In the genomic region with DNA sequence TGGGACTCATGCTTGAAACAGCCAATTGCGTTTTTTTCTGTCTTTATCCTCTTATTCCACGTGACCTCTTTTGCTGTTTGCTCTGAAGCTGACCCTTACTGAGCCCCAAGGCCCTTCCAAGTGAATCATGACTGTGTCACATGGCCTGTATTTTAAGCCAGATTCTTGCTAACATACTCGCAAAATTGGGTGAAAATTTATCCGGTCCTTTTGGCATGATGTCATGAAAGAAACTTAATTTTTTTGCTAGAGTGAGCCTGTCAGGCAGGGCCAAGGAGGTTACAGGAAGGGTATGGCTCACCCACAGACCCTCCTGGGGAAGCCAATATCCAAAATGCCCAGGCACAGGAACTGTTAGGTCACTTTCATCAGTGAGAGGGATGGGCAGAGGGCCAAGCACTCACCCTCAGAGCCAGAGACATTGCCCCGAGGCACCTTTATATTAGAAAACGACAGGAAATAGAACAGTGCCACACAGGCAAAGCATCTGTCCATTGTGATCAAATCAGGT, we compare ENCODE assay signal across 15 cellular contexts.
DNase-seq lines count a peak whose midpoint lies in the region; ATAC-seq, FAIRE-seq and TF ChIP-seq lines count a peak whose summit lies in the region.
"Had no signal": no experiment of that assay in that cellular context is flagged by ENCODE, and none has a peak within 500 bp of the region (broad histone marks: within the 10 kb centered on the region; RNA-seq: fewer than 3 reads in every experiment).

No MANE protein-coding gene starts in this region.

- H2AK9ac ChIP-seq in IMR-90 (replicated peaks; ENCODE audit: low read depth, low read length, poor library complexity) = no peak overlapping the region

- H2BK5ac ChIP-seq in IMR-90 (ENCODE audit: low read depth, low read length, poor library complexity, severe bottlenecking) = no peak overlapping the region

- H3K36me3 Mint-ChIP-seq in astrocyte (ENCODE audit: low read depth, unreplicated experiment) (peaks cover 2% of the 10 kb centered on the region), chondrocyte (ENCODE audit: low read depth) (no peaks in the 10 kb centered on the region)

- H3K4me3 ChIP-seq in BLaER1 treated with 17β-estradiol and CSF1 and Interleukin-3, amounts not matched to agents 10 nM and 100 nM = no peak overlapping the region
- H3K4me3 ChIP-seq in IMR-90 (ENCODE audit: insufficient read depth, low read depth, low read length) (no peak overlapping the region), astrocyte (ENCODE audit: insufficient read depth, low read depth, low read length) (no peak overlapping the region), HepG2 (replicated peaks in 1 of 3; ENCODE audit: insufficient read depth in 1 of 3, low read depth in 2 of 3, low read length in 3 of 3) (no peak overlapping the region)
- H3K4me3 ChIP-seq: tibial artery had no signal

- no peak for TF ChIP-seq CTCF in IMR-90 (conservative IDR thresholded peaks at IDR 0.05; ENCODE audit: low read depth, low read length)
- TF ChIP-seq CTCF in astrocyte (IDR thresholded peaks at IDR 0.05; ENCODE audit: insufficient read depth, low read depth, low read length) = no peak
- TF ChIP-seq CTCF in HepG2 (CRISPR knock-in tag; IDR thresholded peaks at IDR 0.05) = no peak
- TF ChIP-seq CTCF in chondrocyte (IDR thresholded peaks at IDR 0.05) = no peak

- H2AFZ ChIP-seq in IMR-90 (replicated peaks; ENCODE audit: low read length, poor library complexity) = peak overlapping the region; percentile 81
- peak overlapping the region; percentile 47 for H2AFZ ChIP-seq in astrocyte (ENCODE audit: low read depth, low read length)
- H2AFZ ChIP-seq in HepG2 (ENCODE audit: low read length) = no peak overlapping the region

- intact Hi-C loops in IMR-90 (cut with micrococcal nuclease) = no loop called here
- intact Hi-C loops in HepG2 (cut with micrococcal nuclease; ENCODE audit: unreplicated experiment) = no loop called here

- CTCF ChIA-PET in IMR-90 (lab: Yijun Ruan, JAX) = no interaction called here
- CTCF ChIA-PET in HepG2 (lab: Yijun Ruan, JAX; ENCODE audit: low intra/inter-chr PET ratio, low total read pairs) = no interaction called here

- no peaks in the 10 kb centered on the region for H3K79me2 ChIP-seq in astrocyte (ENCODE audit: insufficient read depth, low read length)
- no peaks in the 10 kb centered on the region for H3K79me2 ChIP-seq in HepG2 (ENCODE audit: insufficient read depth, low read length)

- peak; percentile 72 for ATAC-seq in IMR-90 (ENCODE audit: low read depth)
- no peak for ATAC-seq in HepG2
- ATAC-seq in HG02798 (IDR thresholded peaks at IDR 0.05; ENCODE audit: poor library complexity, unreplicated experiment) = no peak
- ATAC-seq in HG03342 (IDR thresholded peaks at IDR 0.05; ENCODE audit: unreplicated experiment) = no peak

- H4K8ac ChIP-seq in IMR-90 (ENCODE audit: low read depth in 2 of 2, low read length in 2 of 2) = peak overlapping the region in 1 of 2 experiments; percentile 62; a peak in 2 of 4 replicates

- H3K27me3 Mint-ChIP-seq in astrocyte (ENCODE audit: low read depth, unreplicated experiment) (peaks cover 41% of the 10 kb centered on the region), chondrocyte (ENCODE audit: low read depth) (peaks cover 27% of the 10 kb centered on the region)

- H3K79me1 ChIP-seq in IMR-90 (ENCODE audit: low read depth in 1 of 2, low read length in 2 of 2) = no peaks in the 10 kb centered on the region

- H3K4me2 ChIP-seq in BLaER1 treated with 17β-estradiol and CSF1 and Interleukin-3, amounts not matched to agents 10 nM and 100 nM = peak overlapping the region in 8 of 11 experiments; percentile 27 to 77 (median 61); a peak in 15 of 22 replicates
- H3K4me2 ChIP-seq in IMR-90 (ENCODE audit: low read depth, low read length) (no peak overlapping the region), astrocyte (ENCODE audit: low read length) (peak overlapping the region; percentile 59), HepG2 (ENCODE audit: low read depth, low read length) (no peak overlapping the region)

- TF ChIP-seq POLR2A in IMR-90 (IDR thresholded peaks at IDR 0.05; ENCODE audit: low read depth, low read length) = no peak
- no peak for TF ChIP-seq POLR2A in HepG2 (IDR thresholded peaks at IDR 0.05; ENCODE audit: insufficient read depth in 1 of 2, low read depth in 2 of 2, low read length in 2 of 2)

- H3K56ac ChIP-seq in IMR-90 (ENCODE audit: extremely low read depth, insufficient read depth, low read length) = no peak overlapping the region

- POLR2A ChIA-PET in IMR-90 (lab: Charles Lee; ENCODE audit: unreplicated experiment) = no interaction called here
- POLR2A ChIA-PET in HepG2 (lab: Yijun Ruan, JAX) = no interaction called here

- dilution Hi-C loops in IMR-90 (cut with HindIII; ENCODE audit: low sequenced_read_pairs, unreplicated experiment) = no loop called here

- H2BK120ac ChIP-seq in IMR-90 (ENCODE audit: low read depth, low read length) = peak overlapping the region; percentile 38

- H2BK15ac ChIP-seq in IMR-90 (ENCODE audit: low read depth, low read length) = no peak overlapping the region

- FAIRE-seq in astrocyte (lab: Jason Lieb, UNC) = peak; percentile 75
- FAIRE-seq in HepG2 (lab: Jason Lieb, UNC) = no peak
- FAIRE-seq: H1 had no signal

- TF ChIP-seq EP300 in HepG2 (IDR thresholded peaks at IDR 0.05; ENCODE audit: low read depth in 2 of 2, low read length in 2 of 2) (no peak), HepG2 (CRISPR knock-in tag; IDR thresholded peaks at IDR 0.05; ENCODE audit: borderline replicate concordance) (no peak)

- no peak overlapping the region for H3K27ac Mint-ChIP-seq in astrocyte (ENCODE audit: unreplicated experiment)
- no peak overlapping the region for H3K27ac Mint-ChIP-seq in chondrocyte (ENCODE audit: unreplicated experiment)

- peaks cover 6% of the 10 kb centered on the region for H3K9me3 Mint-ChIP-seq in astrocyte (ENCODE audit: unreplicated experiment)
- H3K9me3 Mint-ChIP-seq in chondrocyte (ENCODE audit: low read depth) = peaks cover 4% of the 10 kb centered on the region

- H3K18ac ChIP-seq in IMR-90 (ENCODE audit: low read depth, low read length) = no peak overlapping the region

- DNase-seq in IMR-90 (peak; percentile 73), astrocyte (ENCODE audit: low read depth) (peak; percentile 40), HepG2 (ENCODE audit: low spot score) (no peak), chondrocyte (ENCODE audit: low spot score) (no peak)
- no peak for DNase-seq in stimulated activated CD4-positive, alpha-beta T cell treated with anti-CD3 and anti-CD28 coated beads, Interleukin-4, amount 100 ng/mL, for 4 hours
- DNase-seq: activated CD4-positive, CD25-positive, alpha-beta regulatory T cell; activated effector memory CD4-positive, alpha-beta T cell treated with anti-CD3 and anti-CD28 coated beads, Interleukin-2, amount 50 U/mL, for 16 hours; effector CD4-positive, alpha-beta T cell; NCI-H1048; tibial artery had no signal

- 40% methylated on average over 3 of the region's 6 CpGs; no CpG with 5 or more reads in 1 of the 2 experiments for WGBS in IMR-90 (ENCODE audit: extremely low coverage in 2 of 2, insufficient read length in 1 of 2), 2 experiments
- WGBS in HepG2 (ENCODE audit: low lambda C conversion rate) = 8% methylated on average over 6 of the region's 6 CpGs

- H2BK20ac ChIP-seq in IMR-90 (ENCODE audit: low read depth, low read length) = peak overlapping the region; percentile 53; the same call in 1 of the 2 replicates

- peaks cover 3% of the 10 kb centered on the region for H3K9me1 ChIP-seq in IMR-90 (ENCODE audit: insufficient read depth, low read length)

- H4K91ac ChIP-seq in IMR-90 (ENCODE audit: insufficient read depth, low read depth, low read length) = no peak overlapping the region

- peaks cover 0 to 52% (median 0%) of the 10 kb centered on the region in 11 experiments; a peak in 7 of 22 replicates for H3K36me3 ChIP-seq in BLaER1 treated with 17β-estradiol and CSF1 and Interleukin-3, amounts not matched to agents 10 nM and 100 nM
- H3K36me3 ChIP-seq in IMR-90 (ENCODE audit: control insufficient read depth, insufficient read depth, low read length) (no peaks in the 10 kb centered on the region), astrocyte (ENCODE audit: insufficient read depth, low read length) (no peaks in the 10 kb centered on the region), HepG2 (replicated peaks in 1 of 2; ENCODE audit: control insufficient read depth in 1 of 2, insufficient read depth in 2 of 2, low read length in 2 of 2) (no peaks in the 10 kb centered on the region)
- H3K36me3 ChIP-seq: tibial artery had no signal

- H3K27me3 ChIP-seq in BLaER1 treated with 17β-estradiol and CSF1 and Interleukin-3, amounts not matched to agents 10 nM and 100 nM = no peaks in the 10 kb centered on the region
- H3K27me3 ChIP-seq in IMR-90 (ENCODE audit: control insufficient read depth, insufficient read depth, low read length) = 0 out of 2 replicates have a peak, but pooled peaks cover 2% of the 10 kb centered on the region
- no peaks in the 10 kb centered on the region for H3K27me3 ChIP-seq in astrocyte (ENCODE audit: insufficient read depth, low read length)
- H3K27me3 ChIP-seq in HepG2 (ENCODE audit: control insufficient read depth in 1 of 2, insufficient read depth in 2 of 2, low read length in 2 of 2) = peaks cover 3 to 37% of the 10 kb centered on the region in 2 experiments; a peak in 3 of 5 replicates
- H3K27me3 ChIP-seq: neutrophil, tibial artery had no signal

- no peak overlapping the region for H3K14ac ChIP-seq in IMR-90 (replicated peaks; ENCODE audit: low read depth, low read length)

- TF ChIP-seq RAD21 in IMR-90 (IDR thresholded peaks at IDR 0.05; ENCODE audit: low read length) (no peak), HepG2 (CRISPR knock-in tag; IDR thresholded peaks at IDR 0.05) (no peak)

- H3K4me1 Mint-ChIP-seq in astrocyte (ENCODE audit: low read depth, unreplicated experiment) (peaks cover 1% of the 10 kb centered on the region), chondrocyte (ENCODE audit: low read depth) (peaks cover 9% of the 10 kb centered on the region)

- peaks cover 0 to 25% (median 0%) of the 10 kb centered on the region in 11 experiments; a peak in 2 of 22 replicates for H4K20me1 ChIP-seq in BLaER1 treated with 17β-estradiol and CSF1 and Interleukin-3, amounts not matched to agents 10 nM and 100 nM
- H4K20me1 ChIP-seq in IMR-90 (ENCODE audit: insufficient read depth, low read length) = no peaks in the 10 kb centered on the region
- H4K20me1 ChIP-seq in astrocyte (ENCODE audit: insufficient read depth, low read length) = no peaks in the 10 kb centered on the region
- H4K20me1 ChIP-seq in HepG2 (ENCODE audit: insufficient read depth, low read length) = no peaks in the 10 kb centered on the region

- peak overlapping the region in 1 of 11 experiments; percentile 13; a peak in 1 of 22 replicates for H3K9ac ChIP-seq in BLaER1 treated with 17β-estradiol and CSF1 and Interleukin-3, amounts not matched to agents 10 nM and 100 nM
- H3K9ac ChIP-seq in IMR-90 (ENCODE audit: low read depth, low read length) (no peak overlapping the region), astrocyte (ENCODE audit: low read length) (no peak overlapping the region), HepG2 (ENCODE audit: insufficient read depth, low read depth, low read length) (no peak overlapping the region)

- H3K4me1 ChIP-seq in BLaER1 treated with 17β-estradiol and CSF1 and Interleukin-3, amounts not matched to agents 10 nM and 100 nM = peaks cover 0 to 24% (median 15%) of the 10 kb centered on the region in 10 experiments; a peak in 14 of 20 replicates
- H3K4me1 ChIP-seq in IMR-90 (ENCODE audit: control insufficient read depth, insufficient read depth, low read length) (peaks cover 9% of the 10 kb centered on the region), astrocyte (ENCODE audit: insufficient read depth, low read length) (peaks cover 23% of the 10 kb centered on the region), HepG2 (ENCODE audit: insufficient read depth, low read length) (peaks cover 20% of the 10 kb centered on the region)

- in situ Hi-C loops in IMR-90 (cut with MboI; ENCODE audit: low sequenced_read_pairs) (no loop called here), HepG2 (cut with HindIII; ENCODE audit: extremely low pct_ligation_motif_present, low pct_unique_long_range_greater_than_20kb) (no loop called here)

- peak overlapping the region; percentile 3; the same call in 1 of the 2 replicates for H3K4ac ChIP-seq in IMR-90 (ENCODE audit: low read depth, low read length)

- H3K4me3 Mint-ChIP-seq in astrocyte (ENCODE audit: unreplicated experiment) (no peak overlapping the region), chondrocyte (ENCODE audit: unreplicated experiment) (no peak overlapping the region)

- H3K9me3 ChIP-seq in BLaER1 treated with 17β-estradiol and CSF1 and Interleukin-3, amounts not matched to agents 10 nM and 100 nM (replicated peaks in 1 of 11) = peaks cover 0 to 9% (median 6%) of the 10 kb centered on the region in 11 experiments; a peak in 12 of 22 replicates
- H3K9me3 ChIP-seq in IMR-90 (ENCODE audit: control insufficient read depth, insufficient read depth, low read length) = peaks cover 3% of the 10 kb centered on the region; the same call in 1 of the 2 replicates
- H3K9me3 ChIP-seq in astrocyte (ENCODE audit: insufficient read depth, low read depth, low read length) = no peaks in the 10 kb centered on the region
- no peaks in the 10 kb centered on the region for H3K9me3 ChIP-seq in HepG2 (ENCODE audit: low read length)
- H3K9me3 ChIP-seq: neutrophil, tibial artery had no signal

- H4K5ac ChIP-seq in IMR-90 (ENCODE audit: low read depth, low read length) = no peak overlapping the region

- H3K27ac ChIP-seq in BLaER1 treated with 17β-estradiol and CSF1 and Interleukin-3, amounts not matched to agents 10 nM and 100 nM = no peak overlapping the region
- H3K27ac ChIP-seq in IMR-90 (ENCODE audit: insufficient read depth, low read length) (no peak overlapping the region), astrocyte (ENCODE audit: low read depth, low read length) (no peak overlapping the region), HepG2 (ENCODE audit: extremely low read length, insufficient read depth, low read length) (no peak overlapping the region)
- H3K27ac ChIP-seq: neutrophil, tibial artery had no signal

- no peak overlapping the region for H2AK5ac ChIP-seq in IMR-90 (ENCODE audit: low read depth, low read length)

- BruUV-seq in IMR-90 (replicated peaks; lab: Mats Ljungman, UMichigan) = no TSS peak
- BruUV-seq in HepG2 (replicated peaks; lab: Mats Ljungman, UMichigan) = no TSS peak

- no peak overlapping the region for H3K23ac ChIP-seq in IMR-90 (ENCODE audit: low read depth, low read length)

Comparison
In these comparisons a context has a peak if more than half of its experiments do, and no peak if none do; other contexts are left out.
1. H3K4me2 ChIP-seq: peak in BLaER1 treated with 17β-estradiol and CSF1 and Interleukin-3, amounts not matched to agents 10 nM and 100 nM (8 of 11) and astrocyte (single experiment); none in IMR-90 (single experiment) and HepG2 (single experiment).
2. DNase-seq: peak in IMR-90 (single experiment) and astrocyte (single experiment); none in HepG2 (single experiment), chondrocyte (single experiment) and stimulated activated CD4-positive, alpha-beta T cell treated with anti-CD3 and anti-CD28 coated beads, Interleukin-4, amount 100 ng/mL, for 4 hours (0 of 2).